17 cellular contexts compared by ENCODE assay signal in the genomic region with DNA sequence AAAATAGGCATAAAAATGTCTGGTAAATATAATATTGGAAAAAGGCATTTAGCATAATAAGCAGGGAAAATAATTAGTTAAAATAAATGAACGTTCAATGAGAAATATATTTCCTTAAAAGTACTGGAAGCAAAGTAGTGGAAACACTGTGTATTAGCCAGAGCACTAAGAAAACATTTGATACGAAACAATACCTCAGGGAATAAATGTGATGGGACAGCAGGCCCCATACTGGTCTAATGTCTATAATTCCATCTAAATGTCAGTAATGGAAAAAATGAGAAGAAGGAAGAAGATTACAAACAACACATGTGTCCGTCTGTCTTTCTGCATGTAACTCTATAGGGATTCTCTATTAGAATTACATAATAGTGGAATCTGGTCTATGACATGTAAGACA.
DNase-seq lines count a peak whose midpoint lies in the region; ATAC-seq and TF ChIP-seq lines count a peak whose summit lies in the region.
"Had no signal": no experiment of that assay in that cellular context is flagged by ENCODE, and none has a peak within 500 bp of the region (broad histone marks: within the 10 kb centered on the region; RNA-seq: fewer than 3 reads in every experiment).

No MANE protein-coding gene starts in this region.

- peaks cover 0 to 41% (median 3%) of the 10 kb centered on the region in 3 donors for H3K4me1 ChIP-seq in gastroesophageal sphincter
- H3K4me1 ChIP-seq in gastrocnemius medialis: no peaks in the 10 kb centered on the region
- H3K4me1 ChIP-seq: BE2C, HAP-1 had no signal

- intact Hi-C loops in left ventricle myocardium superior (cut with micrococcal nuclease): loop anchor here (10.0 kb wide), 1 partner anchor 495 kb away; no protein-coding TSS in a partner anchor
- intact Hi-C loops in left cardiac atrium (cut with DNase I): no loop called here
- intact Hi-C loops in gastrocnemius medialis (cut with DNase I; ENCODE audit: low total_unique reads): loop anchor here (10.0 kb wide), 1 partner anchor 235 kb away; no protein-coding TSS in a partner anchor

- 21 to 49% methylated on average over 3 of the region's 3 CpGs for WGBS in gastroesophageal sphincter (ENCODE audit: low coverage in 1 of 2), 2 donors

- in situ Hi-C loops in gastrocnemius medialis (cut with MboI; ENCODE audit: low sequenced_read_pairs in 4 of 4): loop anchor here in 2 of 4 donors (10.0 to 25.0 kb wide), 3 partner anchors 238 to 505 kb away; no protein-coding TSS in a partner anchor

- no peaks in the 10 kb centered on the region for H3K9me3 ChIP-seq in gastroesophageal sphincter
- H3K9me3 ChIP-seq in gastrocnemius medialis: no peaks in the 10 kb centered on the region
- H3K9me3 ChIP-seq: BE2C, HAP-1 had no signal

- H3K36me3 ChIP-seq in gastroesophageal sphincter: peaks cover 0 to 12% of the 10 kb centered on the region in 2 donors
- H3K36me3 ChIP-seq in gastrocnemius medialis: peaks cover 0 to 6% of the 10 kb centered on the region in 2 donors
- H3K36me3 ChIP-seq: BE2C, HAP-1 had no signal

- TF ChIP-seq POLR2A in gastroesophageal sphincter (IDR thresholded peaks at IDR 0.05): no peak
- no peak for TF ChIP-seq POLR2A in gastrocnemius medialis (IDR thresholded peaks at IDR 0.05)

- H3K27ac ChIP-seq in gastroesophageal sphincter: peak overlapping the region in 3 of 4 donors; percentile 39 to 59 (median 51)
- H3K27ac ChIP-seq in gastrocnemius medialis: peak overlapping the region in 3 of 4 donors; percentile 2 to 6 (median 3)
- H3K27ac ChIP-seq in substantia nigra (ENCODE audit: low read depth, low read length, poor library complexity, severe bottlenecking): no peak overlapping the region
- H3K27ac ChIP-seq: GM23248 had no signal

- ATAC-seq in left ventricle myocardium superior (peak; percentile 30), left cardiac atrium (no peak), gastroesophageal sphincter (no peak), gastrocnemius medialis (no peak)

- no peak for TF ChIP-seq EP300 in gastroesophageal sphincter (IDR thresholded peaks at IDR 0.05)

- H3K27me3 ChIP-seq in gastroesophageal sphincter: no peaks in the 10 kb centered on the region
- H3K27me3 ChIP-seq in gastrocnemius medialis: no peaks in the 10 kb centered on the region
- H3K27me3 ChIP-seq: BE2C had no signal

- no peak for TF ChIP-seq CTCF in gastroesophageal sphincter (IDR thresholded peaks at IDR 0.05)
- no peak for TF ChIP-seq CTCF in gastrocnemius medialis (IDR thresholded peaks at IDR 0.05 in 4 of 5, conservative IDR thresholded peaks at IDR 0.05 in 1 of 5)

- no peak for DNase-seq in left ventricle myocardium superior
- no peak for DNase-seq in left cardiac atrium
- DNase-seq in gastrocnemius medialis: no peak
- DNase-seq in germinal center (ENCODE audit: low spot score): no peak
- no peak for DNase-seq in substantia nigra (lab: John Stamatoyannopoulos, UW)
- DNase-seq in DMS79 (lab: John Stamatoyannopoulos, UW): no peak
- DNase-seq: ACHN; BE2C; C1 segment of cervical spinal cord; CD4-positive, CD25-positive, alpha-beta regulatory T cell; CD8-positive, alpha-beta memory T cell; COR-L47; DMS 273 treated with DMSO at 0.1 percent for 48 hours; DMS53; GM23248 had no signal

- H3K4me3 ChIP-seq in gastroesophageal sphincter (no peak overlapping the region), gastrocnemius medialis (no peak overlapping the region)
- H3K4me3 ChIP-seq: GM23248, HAP-1 had no signal

Comparison
In these comparisons a context has a peak if more than half of its experiments do, and no peak if none do; other contexts are left out.
1. intact Hi-C loops: an anchor here in left ventricle myocardium superior (10.0 kb wide) and gastrocnemius medialis (10.0 kb wide); none called in left cardiac atrium.